ENCODE assay signal across 1 cellular context in genomic region chr15:70892002-70892911, GRCh38.
TF ChIP-seq lines count a peak whose summit lies in the region.

TSS of gene LRRC49 (plus strand) at chr15:70892826. CDS start at chr15:70892895, 69 bp downstream.
TSS of gene THAP10 (minus strand) at chr15:70892433. CDS start at chr15:70892272, 161 bp downstream.

TF ChIP-seq in WTC11, 78 proteins besides CTCF, POLR2A, EP300 and RAD21 (continued from another document):
- TF ChIP-seq ZMAT4 (CRISPR knock-in tag; IDR thresholded peaks at IDR 0.05) (no peak), ZBTB21 (CRISPR knock-in tag; IDR thresholded peaks at IDR 0.05; ENCODE audit: borderline replicate concordance) (no peak), ETV6 (CRISPR knock-in tag; IDR thresholded peaks at IDR 0.05) (peak; percentile 49; the same call in 1 of the 2 replicates), CBFB (CRISPR knock-in tag; IDR thresholded peaks at IDR 0.05; ENCODE audit: low read depth) (no peak), TEAD4 (CRISPR knock-in tag; IDR thresholded peaks at IDR 0.05) (no peak), NFATC4 (CRISPR knock-in tag; IDR thresholded peaks at IDR 0.05) (no peak), STAT6 (CRISPR knock-in tag; conservative IDR thresholded peaks at IDR 0.05; ENCODE audit: low read depth) (no peak), JUN (CRISPR knock-in tag; IDR thresholded peaks at IDR 0.05) (no peak)
